ENCODE assay signal across 28 cellular contexts in the genomic region with DNA sequence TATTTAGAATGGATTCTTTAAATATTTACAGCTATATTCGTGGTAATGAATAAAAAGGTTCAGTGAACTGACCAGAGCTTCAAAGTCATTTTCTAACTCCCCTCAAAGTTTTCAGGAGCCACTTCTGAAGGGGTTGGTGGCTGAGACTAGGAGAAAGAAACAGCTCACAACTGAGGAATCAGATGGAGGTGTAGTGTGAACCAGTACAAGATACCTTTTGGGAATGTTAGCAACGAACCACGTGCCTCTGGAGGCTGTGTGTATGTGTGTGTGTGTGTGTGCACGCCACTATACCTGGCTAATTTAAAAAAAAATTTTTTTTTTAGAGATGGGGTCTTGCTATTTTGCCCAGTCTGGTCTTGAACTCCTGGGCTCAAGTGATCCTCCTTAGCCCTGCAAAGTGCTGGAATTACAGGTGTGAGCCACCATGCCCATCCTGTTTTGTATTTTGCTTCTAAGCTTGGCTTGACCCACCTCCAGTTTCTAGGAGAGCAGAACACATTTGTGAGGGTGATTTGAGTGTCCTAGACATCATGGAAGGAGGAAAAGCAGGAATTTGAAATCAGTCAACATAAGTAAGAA.
"Had no signal": no experiment of that assay in that cellular context is flagged by ENCODE, and none has a peak within 500 bp of the region (broad histone marks: within the 10 kb centered on the region; RNA-seq: fewer than 3 reads in every experiment).

No MANE protein-coding gene starts in this region.

- H3K4me1 ChIP-seq: foreskin keratinocyte, gastrocnemius medialis had no signal

- H3K4me1 Mint-ChIP-seq: activated T-helper 17 cell treated with anti-CD3 and anti-CD28 coated beads, Interleukin-2, amount 50 U/mL, for 72 hours had no signal

- H3K9me3 Mint-ChIP-seq: activated CD8-positive, alpha-beta T cell treated with anti-CD3 and anti-CD28 coated beads for 36 hours; activated T-cell treated with anti-CD3 and anti-CD28 coated beads, Interleukin-2, amount 50 U/mL, for 4 hours; activated T-helper 17 cell treated with anti-CD3 and anti-CD28 coated beads, Interleukin-2, amount 50 U/mL, for 72 hours; effector memory CD8-positive, alpha-beta T cell; T-helper 2 cell treated with Interferon-gamma antibody and Interleukin-4, amounts not matched to agents 5 μg/mL and 100 μg/mL, for 36 hours had no signal

- H3K27ac Mint-ChIP-seq: activated CD8-positive, alpha-beta T cell treated with anti-CD3 and anti-CD28 coated beads for 36 hours; T-helper 17 cell had no signal

- H3K27me3 Mint-ChIP-seq: activated CD8-positive, alpha-beta T cell treated with anti-CD3 and anti-CD28 coated beads for 36 hours; activated naive CD8-positive, alpha-beta T cell; activated T-helper 17 cell treated with anti-CD3 and anti-CD28 coated beads, Interleukin-2, amount 50 U/mL, for 72 hours; T-helper 17 cell had no signal

- ATAC-seq: activated CD8-positive, alpha-beta T cell treated with anti-CD3 and anti-CD28 coated beads for 36 hours; activated T-cell treated with anti-CD3 and anti-CD28 coated beads, Interleukin-2, amount 50 U/mL, for 4 hours; activated T-helper 17 cell treated with anti-CD3 and anti-CD28 coated beads, Interleukin-2, amount 50 U/mL, for 72 hours; effector memory CD8-positive, alpha-beta T cell; foreskin keratinocyte; gastrocnemius medialis; T-helper 17 cell had no signal

- H3K4me3 ChIP-seq: esophagus muscularis mucosa, gastrocnemius medialis, heart left ventricle had no signal

- H3K4me3 Mint-ChIP-seq: activated CD8-positive, alpha-beta T cell treated with anti-CD3 and anti-CD28 coated beads for 36 hours; activated naive CD8-positive, alpha-beta T cell; activated T-cell treated with anti-CD3 and anti-CD28 coated beads, Interleukin-2, amount 50 U/mL, for 4 hours; activated T-helper 17 cell treated with anti-CD3 and anti-CD28 coated beads, Interleukin-2, amount 50 U/mL, for 72 hours; effector memory CD8-positive, alpha-beta T cell; T-helper 2 cell treated with Interferon-gamma antibody and Interleukin-4, amounts not matched to agents 5 μg/mL and 100 μg/mL, for 36 hours had no signal

- H3K27me3 ChIP-seq: brain microvascular endothelial cell, esophagus muscularis mucosa, foreskin keratinocyte, gastrocnemius medialis, heart left ventricle had no signal

- DNase-seq: activated CD4-positive, alpha-beta T cell treated with anti-CD3 and anti-CD28 coated beads for 48 hours; activated CD4-positive, alpha-beta T cell treated with anti-CD3 and anti-CD28 coated beads, Interleukin-2, amount 50 U/mL, for 1 hour; activated CD4-positive, alpha-beta T cell treated with anti-CD3 and anti-CD28 coated beads, Interleukin-2, amount 50 U/mL, for 48 hours; activated CD8-positive, alpha-beta memory T cell treated with anti-CD3 and anti-CD28 coated beads for 24 hours; activated CD8-positive, alpha-beta T cell treated with anti-CD3 and anti-CD28 coated beads for 36 hours; activated effector memory CD4-positive, alpha-beta T cell treated with Interleukin-2 at 50 U/mL for 16 hours; activated gamma-delta T cell treated with Interleukin-2 at 50 U/mL for 16 hours; activated naive CD4-positive, alpha-beta T cell treated with anti-CD3 and anti-CD28 coated beads, Interleukin-2, amount 50 U/mL, for 16 hours; activated naive CD4-positive, alpha-beta T cell treated with Interleukin-2 at 50 U/mL for 16 hours; activated T-cell treated with anti-CD3 and anti-CD28 coated beads, Interleukin-2, amount 50 U/mL, for 4 hours; amniotic stem cell; anterior cingulate cortex; brain microvascular endothelial cell; cortex of kidney; dermis blood vessel endothelial cell; effector CD4-positive, alpha-beta T cell; effector memory CD8-positive, alpha-beta T cell; erythroblast; foreskin keratinocyte; gastrocnemius medialis; glutamatergic neuron; heart left ventricle; T-helper 17 cell; T1000 had no signal

- H3K27ac ChIP-seq: brain microvascular endothelial cell, esophagus muscularis mucosa, foreskin keratinocyte, gastrocnemius medialis, heart left ventricle had no signal

- H3K9me3 ChIP-seq: esophagus muscularis mucosa, gastrocnemius medialis, heart left ventricle had no signal
